Comparison of ENCODE assay signal across 8 cellular contexts in the genomic region with DNA sequence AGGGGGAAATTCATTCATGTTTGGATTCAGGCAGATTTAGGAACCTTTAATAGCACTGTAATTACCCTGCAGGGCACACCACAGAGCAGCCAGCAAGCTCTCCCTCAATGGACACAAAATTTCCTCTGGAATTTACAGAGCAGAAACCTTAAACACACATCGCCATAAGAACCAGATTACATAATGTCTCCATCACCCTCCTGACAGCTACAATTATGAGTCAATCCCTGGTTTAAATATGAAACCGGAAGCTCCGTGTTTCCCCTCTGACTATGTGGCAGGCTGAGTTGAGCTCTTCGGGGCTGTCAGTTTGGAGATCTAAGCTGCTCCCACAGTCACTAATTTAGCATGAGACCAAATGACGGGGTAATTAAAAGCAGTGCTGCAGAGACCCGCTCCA.
DNase-seq lines count a peak whose midpoint lies in the region; ATAC-seq and TF ChIP-seq lines count a peak whose summit lies in the region.

No MANE protein-coding gene starts in this region.

- H3K4me2 ChIP-seq in smooth muscle cell: peak overlapping the region; percentile 85

- H3K27me3 Mint-ChIP-seq in activated naive CD8-positive, alpha-beta T cell: peaks cover 35% of the 10 kb centered on the region

- no peak overlapping the region for H2AFZ ChIP-seq in smooth muscle cell (ENCODE audit: low read depth)

- no peaks in the 10 kb centered on the region for H3K36me3 Mint-ChIP-seq in activated naive CD8-positive, alpha-beta T cell

- WGBS in right cardiac atrium: 18% methylated on average over 6 of the region's 6 CpGs
- 6% methylated on average over 6 of the region's 6 CpGs for WGBS in smooth muscle cell (ENCODE audit: low lambda C conversion rate)

- H3K9me3 Mint-ChIP-seq in activated naive CD8-positive, alpha-beta T cell (ENCODE audit: low read depth): no peaks in the 10 kb centered on the region

- H3K79me2 ChIP-seq in smooth muscle cell (ENCODE audit: low read depth): no peaks in the 10 kb centered on the region

- peak overlapping the region; percentile 38 for H3K4me3 ChIP-seq in right cardiac atrium (ENCODE audit: low read length)
- H3K4me3 ChIP-seq in smooth muscle cell: peak overlapping the region; percentile 39

- H3K9me3 ChIP-seq in right cardiac atrium (ENCODE audit: control insufficient read depth, low read length) (no peaks in the 10 kb centered on the region), smooth muscle cell (replicated peaks; ENCODE audit: low read depth) (no peaks in the 10 kb centered on the region)

- peak overlapping the region; percentile 90 for H3K9ac ChIP-seq in smooth muscle cell (ENCODE audit: low read depth)

- peaks cover 30% of the 10 kb centered on the region for H3F3A ChIP-seq in smooth muscle cell (ENCODE audit: low read depth)

- TF ChIP-seq CTCF in smooth muscle cell (IDR thresholded peaks at IDR 0.05; ENCODE audit: borderline replicate concordance, insufficient read depth, poor library complexity, severe bottlenecking): no peak

- peak overlapping the region; percentile 75 for H3K27ac ChIP-seq in right cardiac atrium (ENCODE audit: low read length)
- peak overlapping the region; percentile 97 for H3K27ac ChIP-seq in smooth muscle cell (ENCODE audit: low read depth)

- DNase-seq in Right ventricle myocardium inferior (ENCODE audit: missing footprints) (no peak), cardiac septum (ENCODE audit: low spot score) (no peak), MV-4-11 (lab: John Stamatoyannopoulos, UW) (peak; percentile 92), right cardiac atrium (no peak), smooth muscle cell (lab: John Stamatoyannopoulos, UW; ENCODE audit: unreplicated experiment) (no peak), HUDEP-2 (lab: John Stamatoyannopoulos, UW; ENCODE audit: unreplicated experiment in 76 of 76) (no peak)

- no peaks in the 10 kb centered on the region for H3K36me3 ChIP-seq in smooth muscle cell (ENCODE audit: low read depth)

- no peak overlapping the region for H3K4me3 Mint-ChIP-seq in activated naive CD8-positive, alpha-beta T cell

- H3K4me1 Mint-ChIP-seq in activated naive CD8-positive, alpha-beta T cell (ENCODE audit: low read depth): peaks cover 35% of the 10 kb centered on the region

- peak overlapping the region; percentile 46 for H3K27ac Mint-ChIP-seq in activated naive CD8-positive, alpha-beta T cell

- H4K20me1 ChIP-seq in smooth muscle cell (ENCODE audit: low read depth): no peaks in the 10 kb centered on the region

- H3K4me1 ChIP-seq in right cardiac atrium (ENCODE audit: control insufficient read depth, insufficient read depth, low read length) (peaks cover 2% of the 10 kb centered on the region), smooth muscle cell (ENCODE audit: low read depth) (peaks cover 56% of the 10 kb centered on the region)

- H3K27me3 ChIP-seq in right cardiac atrium (ENCODE audit: control insufficient read depth, insufficient read depth) (no peaks in the 10 kb centered on the region), smooth muscle cell (ENCODE audit: low read depth) (no peaks in the 10 kb centered on the region)

- intact Hi-C loops in Right ventricle myocardium inferior (cut with DNase I): no loop called here
- intact Hi-C loops in cardiac septum (cut with DNase I): no loop called here
- intact Hi-C loops in right cardiac atrium (cut with DNase I): loop anchor here in 1 of 4 donors (10.0 kb wide), 1 partner anchor 56 kb away; no protein-coding TSS in a partner anchor

- ATAC-seq in Right ventricle myocardium inferior: peak; percentile 30
- peak; percentile 75 for ATAC-seq in HG02588 (IDR thresholded peaks at IDR 0.05; ENCODE audit: unreplicated experiment)
- ATAC-seq in right cardiac atrium: peak; percentile 41 to 42
